In genomic region chr17:34091975-34092374, GRCh38 we compare ENCODE assay signal across 9 cellular contexts.
"Had no signal": no experiment of that assay in that cellular context is flagged by ENCODE, and none has a peak within 500 bp of the region (broad histone marks: within the 10 kb centered on the region; RNA-seq: fewer than 3 reads in every experiment).

No MANE protein-coding gene starts in this region.

- H3K27ac ChIP-seq: GM23248, HL-60 had no signal

- H3K4me3 Mint-ChIP-seq: HFFc6, IgD-negative memory B cell had no signal

- H3K27ac Mint-ChIP-seq: HFFc6, IgD-negative memory B cell had no signal

- H3K36me3 Mint-ChIP-seq: IgD-negative memory B cell had no signal

- ATAC-seq: HCT116, HepG2 had no signal

- H3K36me3 ChIP-seq: HAP-1 had no signal

- H3K4me1 Mint-ChIP-seq: IgD-negative memory B cell had no signal

- H3K4me3 ChIP-seq: GM23248, HAP-1 had no signal

- H3K9me3 ChIP-seq: HAP-1 had no signal

- DNase-seq: GM23248, GOT3, H7, HFFc6 had no signal

- H3K4me1 ChIP-seq: HAP-1 had no signal
